In genomic region chr22:15784383-15785083, GRCh38 we compare ENCODE assay signal across 8 cellular contexts.
DNase-seq lines count a peak whose midpoint lies in the region; ATAC-seq and TF ChIP-seq lines count a peak whose summit lies in the region.
"Not testable (repeated sequence)": the region's sequence is repeated elsewhere in the genome, so short reads cannot be mapped to it uniquely, and the experiment has no call there.

No MANE protein-coding gene starts in this region.

- not testable (repeated sequence) for H3K4me1 ChIP-seq in left lung

- H3K27me3 Mint-ChIP-seq in activated T-helper 17 cell treated with anti-CD3 and anti-CD28 coated beads, Interleukin-2, amount 50 U/mL, for 72 hours; natural killer cell treated with Interleukin-12 subunit alpha and Interleukin-12 subunit beta and Interleukin-15 and Interleukin-18, amount 100 ng/mL, for 72 hours; stimulated activated naive CD8-positive, alpha-beta T cell treated with anti-CD3 and anti-CD28 coated beads, Interleukin-15, amount 100 ng/mL, for 72 hours: not testable (repeated sequence)

- DNase-seq in Right ventricle myocardium inferior (ENCODE audit: missing footprints); left lung; natural killer cell treated with Interleukin-12 subunit alpha and Interleukin-12 subunit beta and Interleukin-15 and Interleukin-18, amount 100 ng/mL, for 72 hours (ENCODE audit: low spot score); stimulated activated naive CD8-positive, alpha-beta T cell treated with anti-CD3 and anti-CD28 coated beads, Interleukin-15, amount 100 ng/mL, for 72 hours: not testable (repeated sequence)

- not testable (repeated sequence) for H3K4me1 Mint-ChIP-seq in activated T-helper 17 cell treated with anti-CD3 and anti-CD28 coated beads, Interleukin-2, amount 50 U/mL, for 72 hours; natural killer cell treated with Interleukin-12 subunit alpha and Interleukin-12 subunit beta and Interleukin-15 and Interleukin-18, amount 100 ng/mL, for 72 hours (ENCODE audit: low read depth in 2 of 2); stimulated activated naive CD8-positive, alpha-beta T cell treated with anti-CD3 and anti-CD28 coated beads, Interleukin-15, amount 100 ng/mL, for 72 hours

- TF ChIP-seq CTCF in left lung (IDR thresholded peaks at IDR 0.05): not testable (repeated sequence)

- H3K36me3 Mint-ChIP-seq in activated T-helper 17 cell treated with anti-CD3 and anti-CD28 coated beads, Interleukin-2, amount 50 U/mL, for 72 hours (ENCODE audit: low read depth); natural killer cell treated with Interleukin-12 subunit alpha and Interleukin-12 subunit beta and Interleukin-15 and Interleukin-18, amount 100 ng/mL, for 72 hours: not testable (repeated sequence)

- not testable (repeated sequence) for H3K36me3 ChIP-seq in left lung

- H3K27ac Mint-ChIP-seq in activated T-helper 17 cell treated with anti-CD3 and anti-CD28 coated beads, Interleukin-2, amount 50 U/mL, for 72 hours; natural killer cell treated with Interleukin-12 subunit alpha and Interleukin-12 subunit beta and Interleukin-15 and Interleukin-18, amount 100 ng/mL, for 72 hours; stimulated activated naive CD8-positive, alpha-beta T cell treated with anti-CD3 and anti-CD28 coated beads, Interleukin-15, amount 100 ng/mL, for 72 hours: not testable (repeated sequence)

- not testable (repeated sequence) for H3K9me3 Mint-ChIP-seq in activated T-helper 17 cell treated with anti-CD3 and anti-CD28 coated beads, Interleukin-2, amount 50 U/mL, for 72 hours; natural killer cell treated with Interleukin-12 subunit alpha and Interleukin-12 subunit beta and Interleukin-15 and Interleukin-18, amount 100 ng/mL, for 72 hours; stimulated activated naive CD8-positive, alpha-beta T cell treated with anti-CD3 and anti-CD28 coated beads, Interleukin-15, amount 100 ng/mL, for 72 hours

- H3K27ac ChIP-seq in left lung: not testable (repeated sequence)

- not testable (repeated sequence) for H3K4me3 ChIP-seq in left lung

- ATAC-seq in GM18520 (IDR thresholded peaks at IDR 0.05; ENCODE audit: unreplicated experiment) (peak; percentile 48), GM21423 (IDR thresholded peaks at IDR 0.05; ENCODE audit: unreplicated experiment) (peak; percentile 65), HG03460 (IDR thresholded peaks at IDR 0.05; ENCODE audit: unreplicated experiment) (peak; percentile 82), Right ventricle myocardium inferior (peak; percentile 81), left lung (peak; percentile 76)
- peak; percentile 19 for ATAC-seq in activated T-helper 17 cell treated with anti-CD3 and anti-CD28 coated beads, Interleukin-2, amount 50 U/mL, for 72 hours (replicated peaks)
- peak; percentile 44 to 57 for ATAC-seq in natural killer cell treated with Interleukin-12 subunit alpha and Interleukin-12 subunit beta and Interleukin-15 and Interleukin-18, amount 100 ng/mL, for 72 hours
- peak; percentile 63 for ATAC-seq in stimulated activated naive CD8-positive, alpha-beta T cell treated with anti-CD3 and anti-CD28 coated beads, Interleukin-15, amount 100 ng/mL, for 72 hours

- H3K9me3 ChIP-seq in left lung: not testable (repeated sequence)

- intact Hi-C loops in Right ventricle myocardium inferior (cut with DNase I); left lung (cut with DNase I): not testable (repeated sequence)

- H3K4me3 Mint-ChIP-seq in activated T-helper 17 cell treated with anti-CD3 and anti-CD28 coated beads, Interleukin-2, amount 50 U/mL, for 72 hours; natural killer cell treated with Interleukin-12 subunit alpha and Interleukin-12 subunit beta and Interleukin-15 and Interleukin-18, amount 100 ng/mL, for 72 hours; stimulated activated naive CD8-positive, alpha-beta T cell treated with anti-CD3 and anti-CD28 coated beads, Interleukin-15, amount 100 ng/mL, for 72 hours: not testable (repeated sequence)

- H3K27me3 ChIP-seq in left lung: not testable (repeated sequence)

Comparison
In these comparisons a context has a peak if more than half of its experiments do, and no peak if none do; other contexts are left out.
1. ATAC-seq: peak in every context shown above with its lines; median percentile 82 in HG03460; 81 in Right ventricle myocardium inferior; 76 in left lung; 65 in GM21423; 63 in stimulated activated naive CD8-positive, alpha-beta T cell treated with anti-CD3 and anti-CD28 coated beads, Interleukin-15, amount 100 ng/mL, for 72 hours; 50 in natural killer cell treated with Interleukin-12 subunit alpha and Interleukin-12 subunit beta and Interleukin-15 and Interleukin-18, amount 100 ng/mL, for 72 hours; 48 in GM18520; 19 in activated T-helper 17 cell treated with anti-CD3 and anti-CD28 coated beads, Interleukin-2, amount 50 U/mL, for 72 hours.